ENCODE assay signal across 8 cellular contexts in the genomic region with DNA sequence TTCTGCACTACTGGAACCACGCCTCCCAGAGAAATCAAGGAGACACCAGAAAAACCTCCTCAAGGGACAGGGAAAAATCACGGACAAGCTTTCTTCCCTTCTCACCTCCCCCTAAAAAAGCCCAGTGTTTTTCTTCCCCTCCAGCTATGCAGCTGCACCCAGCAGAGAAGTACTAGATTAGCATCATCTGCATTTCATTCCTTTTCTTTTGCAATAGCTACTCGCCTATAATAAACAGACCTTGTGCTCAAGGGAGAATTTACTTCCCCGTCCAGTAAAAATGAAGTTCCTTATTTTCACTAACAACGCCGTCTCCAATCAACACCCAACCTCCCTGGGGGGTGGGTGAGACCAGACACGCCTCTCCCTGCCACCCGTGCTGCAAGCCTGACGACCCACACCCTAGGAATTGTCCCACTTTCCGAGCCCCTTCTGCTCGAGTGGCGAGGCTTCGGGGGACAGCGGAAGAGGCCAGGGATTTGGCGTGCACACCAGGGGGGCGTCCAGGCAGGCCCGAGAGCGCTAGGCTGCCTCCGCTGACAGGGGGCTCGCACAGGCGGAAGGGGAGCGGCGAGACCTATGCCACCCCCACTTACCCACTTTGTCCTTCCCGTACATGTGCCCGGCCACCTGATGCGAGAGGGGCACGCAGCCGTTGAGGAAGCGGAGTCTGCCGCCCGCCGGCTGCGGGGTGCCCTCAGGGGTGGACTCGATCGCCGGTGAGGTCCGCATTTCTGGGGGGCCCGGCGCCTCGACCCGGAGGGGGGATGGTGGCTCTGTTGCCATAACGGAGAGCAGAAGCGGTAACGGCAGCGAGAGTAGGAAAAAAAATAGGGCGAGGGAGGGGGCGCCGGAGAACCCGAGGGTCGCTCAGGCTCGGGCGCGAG. TPM values are rescaled to one million over a fixed set of nuclear protein-coding genes. Genes with fewer than 3 reads are reported as not detected.
DNase-seq lines count a peak whose midpoint lies in the region; ATAC-seq, FAIRE-seq and TF ChIP-seq lines count a peak whose summit lies in the region.

No MANE protein-coding gene starts in this region.

- H3K4me3 ChIP-seq in HL-60 (replicated peaks; ENCODE audit: insufficient read depth, low read length) (peak overlapping the region; percentile 83), body of pancreas (peak overlapping the region; percentile 47 to 99), rectal smooth muscle tissue (ENCODE audit: low read length) (peak overlapping the region; percentile 94)

- DNase-seq in AG09319 (ENCODE audit: extremely low read depth, low read depth) (peak; percentile 34), GM19239 (ENCODE audit: insufficient read length, low spot score) (no peak), HL-60 (ENCODE audit: low read depth in 1 of 2, low spot score in 1 of 2) (peak; percentile 71 to 90), T-helper 1 cell (peak in 4 of 5 donors; percentile 19 to 36 (median 23)), body of pancreas (peak; percentile 61 to 78 (median 68)), hypothalamus (lab: John Stamatoyannopoulos, UW) (peak in 42 of 51 donors; percentile 3 to 71 (median 44)), NCI-H1436 (lab: John Stamatoyannopoulos, UW) (no peak)

- peak; percentile 76 for FAIRE-seq in GM19239 (lab: Jason Lieb, UNC)

- peak overlapping the region; percentile 78 for H3K9ac ChIP-seq in rectal smooth muscle tissue (ENCODE audit: low read length)

- H3K27ac ChIP-seq in HL-60 (replicated peaks) (peak overlapping the region; percentile 96), body of pancreas (peak overlapping the region; percentile 96 to 99 (median 97)), rectal smooth muscle tissue (ENCODE audit: low read depth, low read length) (peak overlapping the region; percentile 82)

- TF ChIP-seq CTCF in AG09319 (IDR thresholded peaks at IDR 0.05; ENCODE audit: low read depth, low read length): no peak
- TF ChIP-seq CTCF in HL-60 (IDR thresholded peaks at IDR 0.05; ENCODE audit: insufficient read depth, low read length): no peak
- TF ChIP-seq CTCF in body of pancreas (IDR thresholded peaks at IDR 0.05): no peak

- intact Hi-C loops in body of pancreas (cut with DNase I): no loop called here

- WGBS in body of pancreas, 2 donors: 1% methylated on average over 21 to 45 of the region's 53 CpGs

- H3K36me3 ChIP-seq in body of pancreas (replicated peaks in 1 of 2; ENCODE audit: insufficient read depth in 1 of 2, low read depth in 2 of 2) (no peaks in the 10 kb centered on the region), rectal smooth muscle tissue (ENCODE audit: control insufficient read depth, insufficient read depth, low read length) (no peaks in the 10 kb centered on the region)

- H3K4me1 ChIP-seq in body of pancreas (peaks cover 29% of the 10 kb centered on the region), rectal smooth muscle tissue (ENCODE audit: control insufficient read depth, insufficient read depth, low read length) (no peaks in the 10 kb centered on the region)

- H3K9me3 ChIP-seq in body of pancreas: no peaks in the 10 kb centered on the region

- peak in 2 of 3 donors; percentile 55 to 71 for TF ChIP-seq POLR2A in body of pancreas (IDR thresholded peaks at IDR 0.05)

- ATAC-seq in body of pancreas: peak; percentile 27

- H3K27me3 ChIP-seq in HL-60 (ENCODE audit: insufficient read depth, poor library complexity, severe bottlenecking) (no peaks in the 10 kb centered on the region), body of pancreas (no peaks in the 10 kb centered on the region), rectal smooth muscle tissue (ENCODE audit: control insufficient read depth, insufficient read depth, low read length) (no peaks in the 10 kb centered on the region)

RNA-seq across cellular contexts. Expression of a gene that starts 0.6 kb away (rescaled TPM):
- total RNA-seq in body of pancreas: 1 to 10 TPM; 3.1 to 4.6 TPM

RNA-seq across cellular contexts. Expression of a gene that starts 1.9 kb away (rescaled TPM):
- total RNA-seq in body of pancreas: 1 to 10 TPM; 3.0 to 8.3 TPM

Comparison
In these comparisons a context has a peak if more than half of its experiments do, and no peak if none do; other contexts are left out.
1. DNase-seq: peak in AG09319 (single experiment), HL-60 (2 of 2), T-helper 1 cell (4 of 5), body of pancreas (4 of 4) and hypothalamus (42 of 51); none in GM19239 (single experiment) and NCI-H1436 (single experiment).
2. Peak in every context shown above with its lines, with median percentiles within 50 percentile points of each other: H3K27ac ChIP-seq and H3K4me3 ChIP-seq.